Comparison of ENCODE assay signal across 12 cellular contexts in genomic region chr7:973312-973711, GRCh38. TPM values are rescaled to one million over a fixed set of nuclear protein-coding genes. Genes with fewer than 3 reads are reported as not detected.
DNase-seq lines count a peak whose midpoint lies in the region; ATAC-seq and TF ChIP-seq lines count a peak whose summit lies in the region.
"Had no signal": no experiment of that assay in that cellular context is flagged by ENCODE, and none has a peak within 500 bp of the region (broad histone marks: within the 10 kb centered on the region; RNA-seq: fewer than 3 reads in every experiment).

No MANE protein-coding gene starts in this region.

- H3K36me3 Mint-ChIP-seq in CD4-positive, alpha-beta T cell (ENCODE audit: low read depth): peaks cover 47% of the 10 kb centered on the region
- H3K36me3 Mint-ChIP-seq in H9 (ENCODE audit: insufficient read depth in 1 of 3, low read depth in 3 of 3) (peaks cover 5 to 41% (median 31%) of the 10 kb centered on the region in 3 experiments; a peak in 6 of 7 replicates), natural killer cell (no peaks in the 10 kb centered on the region)
- H3K36me3 Mint-ChIP-seq in activated T-helper 1 cell treated with anti-CD3 and anti-CD28 coated beads, Interleukin-12 subunit alpha, Interleukin-12 subunit beta, Interleukin-2, Interleukin-4 antibody, amounts not matched to agents 30 ng/mL and 10 ng/mL and 1 ng/mL, durations not matched to agents 14 hours and 24 hours and 36 hours (ENCODE audit: low read depth): peaks cover 21% of the 10 kb centered on the region

- H3K4me3 Mint-ChIP-seq in CD4-positive, alpha-beta T cell: peak overlapping the region; percentile 62
- H3K4me3 Mint-ChIP-seq in H9: peak overlapping the region; percentile 24 to 35; a peak in 2 of 5 replicates
- peak overlapping the region; percentile 66 for H3K4me3 Mint-ChIP-seq in activated T-helper 1 cell treated with anti-CD3 and anti-CD28 coated beads, Interleukin-12 subunit alpha, Interleukin-12 subunit beta, Interleukin-2, Interleukin-4 antibody, amounts not matched to agents 30 ng/mL and 10 ng/mL and 1 ng/mL, durations not matched to agents 14 hours and 24 hours and 36 hours
- peak overlapping the region; percentile 42 for H3K4me3 Mint-ChIP-seq in natural killer cell

- no peaks in the 10 kb centered on the region for H3K79me1 ChIP-seq in H9 (ENCODE audit: insufficient read depth, low read depth, low read length, poor library complexity, severe bottlenecking)

- no peak overlapping the region for H3K27ac Mint-ChIP-seq in CD4-positive, alpha-beta T cell
- H3K27ac Mint-ChIP-seq in H9: 0 out of 7 replicates have a peak overlapping the region, but pooled peaks of 1 of the 3 experiments have one; percentile 52
- H3K27ac Mint-ChIP-seq in activated T-helper 1 cell treated with anti-CD3 and anti-CD28 coated beads, Interleukin-12 subunit alpha, Interleukin-12 subunit beta, Interleukin-2, Interleukin-4 antibody, amounts not matched to agents 30 ng/mL and 10 ng/mL and 1 ng/mL, durations not matched to agents 14 hours and 24 hours and 36 hours: no peak overlapping the region
- H3K27ac Mint-ChIP-seq in natural killer cell: peak overlapping the region in 1 of 2 donors; percentile 31

- no peak overlapping the region for H4K91ac ChIP-seq in H9 (ENCODE audit: insufficient read length, low read depth, low read length)

- no peak overlapping the region for H3K18ac ChIP-seq in H9 (ENCODE audit: insufficient read length, low read depth, low read length)

- H2BK12ac ChIP-seq in H9 (ENCODE audit: insufficient read length, low read depth, low read length): no peak overlapping the region

- peaks cover 3% of the 10 kb centered on the region for H3K23me2 ChIP-seq in H9 (ENCODE audit: insufficient read length, low read depth, low read length, poor library complexity, severe bottlenecking)

- H3K9ac ChIP-seq in H9 (ENCODE audit: extremely low read depth, insufficient read length, low read length): no peak overlapping the region

- H3K9me3 Mint-ChIP-seq in CD4-positive, alpha-beta T cell: no peaks in the 10 kb centered on the region
- H3K9me3 Mint-ChIP-seq in H9 (no peaks in the 10 kb centered on the region), natural killer cell (no peaks in the 10 kb centered on the region)
- no peaks in the 10 kb centered on the region for H3K9me3 Mint-ChIP-seq in activated T-helper 1 cell treated with anti-CD3 and anti-CD28 coated beads, Interleukin-12 subunit alpha, Interleukin-12 subunit beta, Interleukin-2, Interleukin-4 antibody, amounts not matched to agents 30 ng/mL and 10 ng/mL and 1 ng/mL, durations not matched to agents 14 hours and 24 hours and 36 hours

- H3K27me3 Mint-ChIP-seq in CD4-positive, alpha-beta T cell: no peaks in the 10 kb centered on the region
- no peaks in the 10 kb centered on the region; the same call in 1 of the 2 replicates for H3K27me3 Mint-ChIP-seq in H9 (ENCODE audit: low read depth)
- H3K27me3 Mint-ChIP-seq in activated T-helper 1 cell treated with anti-CD3 and anti-CD28 coated beads, Interleukin-12 subunit alpha, Interleukin-12 subunit beta, Interleukin-2, Interleukin-4 antibody, amounts not matched to agents 30 ng/mL and 10 ng/mL and 1 ng/mL, durations not matched to agents 14 hours and 24 hours and 36 hours (ENCODE audit: insufficient read depth): no peaks in the 10 kb centered on the region
- no peaks in the 10 kb centered on the region for H3K27me3 Mint-ChIP-seq in natural killer cell (ENCODE audit: low read depth in 2 of 2)

- H3K79me2 ChIP-seq in H9 (ENCODE audit: insufficient read depth, low read length): peaks cover 2% of the 10 kb centered on the region; the same call in 1 of the 2 replicates

- ATAC-seq in CD4-positive, alpha-beta T cell (ENCODE audit: poor library complexity): no peak
- no peak for ATAC-seq in natural killer cell
- no peak for ATAC-seq in HG03108 (IDR thresholded peaks at IDR 0.05; ENCODE audit: unreplicated experiment)
- no peak for ATAC-seq in mucosa of descending colon

- no peak overlapping the region for H3K4me2 ChIP-seq in H9 (ENCODE audit: insufficient read depth, insufficient read length, low read length)

- H2AK5ac ChIP-seq in H9 (ENCODE audit: insufficient read length, low read length): no peak overlapping the region

- H3K4me1 ChIP-seq in H9 (ENCODE audit: insufficient read depth, low read length) (no peaks in the 10 kb centered on the region), mucosa of descending colon (ENCODE audit: low read depth) (peaks cover 28% of the 10 kb centered on the region)

- H3K27me3 ChIP-seq in CD4-positive, alpha-beta T cell (ENCODE audit: control insufficient read depth, insufficient read depth, low read length): no peaks in the 10 kb centered on the region
- H3K27me3 ChIP-seq in H9 (ENCODE audit: insufficient read depth, low read length): no peaks in the 10 kb centered on the region
- H3K27me3 ChIP-seq: dorsolateral prefrontal cortex, tibial artery had no signal

- no peak overlapping the region for H2BK120ac ChIP-seq in H9 (ENCODE audit: low read depth, low read length, poor library complexity, severe bottlenecking)

- CTCF ChIA-PET in CD4-positive, alpha-beta T cell (lab: Charles Lee): interaction anchor here (1.1 to 5.4 kb wide), 5 partner anchors 11 to 92 kb away, joined by 4 to 57 read pairs (median 9); partner anchors contain the start of gene GPR146

- intact Hi-C loops in CD4-positive, alpha-beta T cell (cut with DNase I, micrococcal nuclease): loop anchor here in 1 of 2 experiments (5.0 kb wide), 1 partner anchor 61 kb away; no protein-coding TSS in a partner anchor
- intact Hi-C loops in activated T-helper 1 cell treated with anti-CD3 and anti-CD28 coated beads, Interleukin-12 subunit alpha, Interleukin-12 subunit beta, Interleukin-2, Interleukin-4 antibody, amounts not matched to agents 30 ng/mL and 10 ng/mL and 1 ng/mL, durations not matched to agents 14 hours and 24 hours and 36 hours (cut with micrococcal nuclease): loop anchor here (10.0 kb wide), 1 partner anchor 191 kb away; the partner anchor contains the start of gene ZFAND2A
- intact Hi-C loops in natural killer cell (cut with micrococcal nuclease): no loop called here
- intact Hi-C loops in mucosa of descending colon (cut with DNase I, micrococcal nuclease): no loop called here

- no peak overlapping the region for H3T11ph ChIP-seq in H9 (ENCODE audit: low read length)

- no peak overlapping the region for H3K14ac ChIP-seq in H9 (ENCODE audit: insufficient read depth, low read length)

- no CpG with 5 or more reads among the region's 9 CpGs for WGBS in H9 (ENCODE audit: extremely low coverage, insufficient read length, low lambda C conversion rate)

- no peak for TF ChIP-seq CTCF in CD4-positive, alpha-beta T cell (IDR thresholded peaks at IDR 0.05)
- TF ChIP-seq CTCF in H9 (conservative IDR thresholded peaks at IDR 0.05) (no peak), natural killer cell (IDR thresholded peaks at IDR 0.05) (no peak), mucosa of descending colon (IDR thresholded peaks at IDR 0.05) (no peak)

- no peak overlapping the region for H3K27ac ChIP-seq in CD4-positive, alpha-beta T cell (ENCODE audit: low read depth, low read length)
- H3K27ac ChIP-seq in H9 (ENCODE audit: insufficient read length, low read depth, low read length): no peak overlapping the region
- H3K27ac ChIP-seq: tibial artery had no signal

- no peak overlapping the region for H3K4me3 ChIP-seq in mucosa of descending colon

- H3K56ac ChIP-seq in H9 (ENCODE audit: insufficient read length, low read depth, low read length): no peak overlapping the region

- no peak overlapping the region for H4K5ac ChIP-seq in H9 (ENCODE audit: insufficient read length, low read depth, low read length)

- POLR2A ChIA-PET in CD4-positive, alpha-beta T cell (lab: Charles Lee): interaction anchor here (0.9 to 3.5 kb wide), 2 partner anchors 14 to 51 kb away, joined by 3 to 79 read pairs; no protein-coding TSS in a partner anchor

- peaks cover 17% of the 10 kb centered on the region for H3K4me1 Mint-ChIP-seq in CD4-positive, alpha-beta T cell (ENCODE audit: low read depth)
- H3K4me1 Mint-ChIP-seq in H9 (peaks cover 4 to 14% of the 10 kb centered on the region in 2 experiments; a peak in 3 of 4 replicates), natural killer cell (peaks cover 17 to 21% of the 10 kb centered on the region in 2 donors)
- H3K4me1 Mint-ChIP-seq in activated T-helper 1 cell treated with anti-CD3 and anti-CD28 coated beads, Interleukin-12 subunit alpha, Interleukin-12 subunit beta, Interleukin-2, Interleukin-4 antibody, amounts not matched to agents 30 ng/mL and 10 ng/mL and 1 ng/mL, durations not matched to agents 14 hours and 24 hours and 36 hours (ENCODE audit: low read depth): peaks cover 5% of the 10 kb centered on the region

- no peak for DNase-seq in CD4-positive, alpha-beta T cell
- DNase-seq in H9: no peak
- DNase-seq in activated T-helper 1 cell treated with anti-CD3 and anti-CD28 coated beads, Interleukin-12 subunit alpha, Interleukin-12 subunit beta, Interleukin-2, Interleukin-4 antibody, amounts not matched to agents 30 ng/mL and 10 ng/mL and 1 ng/mL, durations not matched to agents 14 hours and 24 hours and 36 hours (ENCODE audit: low spot score): no peak
- no peak for DNase-seq in natural killer cell
- no peak for DNase-seq in mucosa of descending colon
- DNase-seq in NCI-H1092 treated with DMSO at 0.1 percent for 48 hours (lab: John Stamatoyannopoulos, UW): no peak
- no peak for DNase-seq in NCI-H187 treated with DMSO at 0.1 percent for 48 hours (lab: John Stamatoyannopoulos, UW)
- DNase-seq: dorsolateral prefrontal cortex, NCI-H345, tibial artery had no signal

- H3K23ac ChIP-seq in H9 (ENCODE audit: insufficient read length, low read depth, low read length): no peak overlapping the region

- no peak overlapping the region for H2AFZ ChIP-seq in H9 (ENCODE audit: low read length)

- no peak overlapping the region for H2BK5ac ChIP-seq in H9 (ENCODE audit: insufficient read length, low read length)

- no peak overlapping the region for H4K8ac ChIP-seq in H9 (replicated peaks; ENCODE audit: insufficient read length, low read depth, low read length)

- H3K36me3 ChIP-seq in mucosa of descending colon (ENCODE audit: low read depth): no peaks in the 10 kb centered on the region

- H3K9me3 ChIP-seq in CD4-positive, alpha-beta T cell (ENCODE audit: control insufficient read depth, low read length): no peaks in the 10 kb centered on the region
- H3K9me3 ChIP-seq in H9 (ENCODE audit: control insufficient read depth, low read depth, low read length): no peaks in the 10 kb centered on the region
- H3K9me3 ChIP-seq in mucosa of descending colon: no peaks in the 10 kb centered on the region
- H3K9me3 ChIP-seq: tibial artery had no signal

- no peak overlapping the region for H2BK15ac ChIP-seq in H9 (ENCODE audit: low read depth, low read length)

- no peaks in the 10 kb centered on the region for H4K20me1 ChIP-seq in H9 (ENCODE audit: control insufficient read depth, insufficient read depth, insufficient read length)

- H2BK20ac ChIP-seq in H9 (ENCODE audit: low read depth, low read length, poor library complexity, severe bottlenecking): no peak overlapping the region

- H3K4ac ChIP-seq in H9 (ENCODE audit: low read depth, low read length): no peak overlapping the region

RNA-seq across cellular contexts. Expression of gene COX19, which starts 2.0 kb away (rescaled TPM):
- total RNA-seq in CD4-positive, alpha-beta T cell: 10 to 100 TPM; 47.7 to 51.8 TPM
- total RNA-seq in H9 (2021) (10.2 and 12.3 TPM in 2 replicates), natural killer cell (10 to 100 TPM; 33.6 to 38.3 (median 33.6) TPM), mucosa of descending colon (10 to 100 TPM; 14.9 to 20.9 (median 15.8) TPM)
- 14.3 and 18.6 TPM in 2 replicates for total RNA-seq in activated T-helper 1 cell treated with anti-CD3 and anti-CD28 coated beads, Interleukin-12 subunit alpha, Interleukin-12 subunit beta, Interleukin-2, Interleukin-4 antibody, amounts not matched to agents 30 ng/mL and 10 ng/mL and 1 ng/mL, durations not matched to agents 14 hours and 24 hours and 36 hours

RNA-seq across cellular contexts. Expression of gene CYP2W1, which starts 9.7 kb away (rescaled TPM):
- total RNA-seq in CD4-positive, alpha-beta T cell: not detected
- not detected in 2 replicates for total RNA-seq in H9 (2021)
- not detected in 2 replicates for total RNA-seq in activated T-helper 1 cell treated with anti-CD3 and anti-CD28 coated beads, Interleukin-12 subunit alpha, Interleukin-12 subunit beta, Interleukin-2, Interleukin-4 antibody, amounts not matched to agents 30 ng/mL and 10 ng/mL and 1 ng/mL, durations not matched to agents 14 hours and 24 hours and 36 hours
- total RNA-seq in natural killer cell: not detected
- 1 to 10 TPM in 2 of 3 donors, under 1 TPM in 1; 0.47 to 2.3 (median 2.1) TPM for total RNA-seq in mucosa of descending colon
- total RNA-seq: RPMI7951 had no signal

RNA-seq across cellular contexts. Expression of gene ADAP1, which starts 18.8 kb away (rescaled TPM):
- total RNA-seq in CD4-positive, alpha-beta T cell: 1 to 10 TPM; 6.8 to 7.2 TPM
- 6.2 and 6.8 TPM in 2 replicates for total RNA-seq in H9 (2021)
- total RNA-seq in activated T-helper 1 cell treated with anti-CD3 and anti-CD28 coated beads, Interleukin-12 subunit alpha, Interleukin-12 subunit beta, Interleukin-2, Interleukin-4 antibody, amounts not matched to agents 30 ng/mL and 10 ng/mL and 1 ng/mL, durations not matched to agents 14 hours and 24 hours and 36 hours: 80.9 and 87.7 TPM in 2 replicates
- 100 to 1,000 TPM in 1 of 3 donors, 10 to 100 TPM in 2; 87.2 to 117 (median 89.2) TPM for total RNA-seq in natural killer cell
- total RNA-seq in mucosa of descending colon: 100 to 1,000 TPM in 1 of 3 donors, 10 to 100 TPM in 2; 80.7 to 153 (median 98.8) TPM
